ENCODE assay signal across 9 cellular contexts in genomic region chr4:152605031-152605430, GRCh38.
"Had no signal": no experiment of that assay in that cellular context is flagged by ENCODE, and none has a peak within 500 bp of the region (broad histone marks: within the 10 kb centered on the region; RNA-seq: fewer than 3 reads in every experiment).

No MANE protein-coding gene starts in this region.

- H3K36me3 ChIP-seq: neural progenitor cell, ovary, right lobe of liver, spleen had no signal

- H3K4me1 ChIP-seq: right lobe of liver had no signal

- H3K36me3 Mint-ChIP-seq: activated naive CD4-positive, alpha-beta T cell treated with anti-CD3 and anti-CD28 coated beads, Interleukin-2, amount 10 ng/mL, durations not matched to agents 7 days and 5 days; neural progenitor cell had no signal

- H3K4me1 Mint-ChIP-seq: activated naive CD4-positive, alpha-beta T cell treated with anti-CD3 and anti-CD28 coated beads, Interleukin-2, amount 10 ng/mL, durations not matched to agents 7 days and 5 days had no signal

- H3K27me3 ChIP-seq: neural progenitor cell, ovary, right lobe of liver, spleen had no signal

- H3K27me3 Mint-ChIP-seq: activated T-cell treated with anti-CD3 and anti-CD28 coated beads, Interleukin-2, amount 50 U/mL, for 24 hours; stimulated activated naive CD8-positive, alpha-beta T cell treated with anti-CD3 and anti-CD28 coated beads, Interleukin-15, Interleukin-2, amounts not matched to agents 100 ng/mL and 50 ng/mL, for 24 hours had no signal

- H3K9ac ChIP-seq: neural progenitor cell had no signal

- H3K4me3 ChIP-seq: neural progenitor cell, ovary, right lobe of liver, spleen had no signal

- H3K27ac ChIP-seq: neural progenitor cell, ovary, right lobe of liver, spleen had no signal

- H3K4me3 Mint-ChIP-seq: activated CD4-positive, alpha-beta memory T cell treated with anti-CD3 and anti-CD28 coated beads, Interleukin-2, amount 10 ng/mL, durations not matched to agents 7 days and 5 days; activated naive CD4-positive, alpha-beta T cell treated with anti-CD3 and anti-CD28 coated beads, Interleukin-2, amount 10 ng/mL, durations not matched to agents 7 days and 5 days; activated T-cell treated with anti-CD3 and anti-CD28 coated beads, Interleukin-2, amount 50 U/mL, for 24 hours; neural progenitor cell; stimulated activated naive CD8-positive, alpha-beta T cell treated with anti-CD3 and anti-CD28 coated beads, Interleukin-15, Interleukin-2, amounts not matched to agents 100 ng/mL and 50 ng/mL, for 24 hours had no signal

- H3K9me3 ChIP-seq: ovary, right lobe of liver, spleen had no signal

- H3K9me3 Mint-ChIP-seq: activated CD4-positive, alpha-beta memory T cell treated with anti-CD3 and anti-CD28 coated beads, Interleukin-2, amount 10 ng/mL, durations not matched to agents 7 days and 5 days; activated naive CD4-positive, alpha-beta T cell treated with anti-CD3 and anti-CD28 coated beads, Interleukin-2, amount 10 ng/mL, durations not matched to agents 7 days and 5 days; activated T-cell treated with anti-CD3 and anti-CD28 coated beads, Interleukin-2, amount 50 U/mL, for 24 hours; stimulated activated naive CD8-positive, alpha-beta T cell treated with anti-CD3 and anti-CD28 coated beads, Interleukin-15, Interleukin-2, amounts not matched to agents 100 ng/mL and 50 ng/mL, for 24 hours had no signal

- H3K27ac Mint-ChIP-seq: activated CD4-positive, alpha-beta memory T cell treated with anti-CD3 and anti-CD28 coated beads, Interleukin-2, amount 10 ng/mL, durations not matched to agents 7 days and 5 days; activated naive CD4-positive, alpha-beta T cell treated with anti-CD3 and anti-CD28 coated beads, Interleukin-2, amount 10 ng/mL, durations not matched to agents 7 days and 5 days; activated T-cell treated with anti-CD3 and anti-CD28 coated beads, Interleukin-2, amount 50 U/mL, for 24 hours; neural progenitor cell; stimulated activated naive CD8-positive, alpha-beta T cell treated with anti-CD3 and anti-CD28 coated beads, Interleukin-15, Interleukin-2, amounts not matched to agents 100 ng/mL and 50 ng/mL, for 24 hours had no signal

- DNase-seq: activated CD4-positive, alpha-beta memory T cell treated with anti-CD3 and anti-CD28 coated beads, Interleukin-2, amount 10 ng/mL, durations not matched to agents 7 days and 5 days; activated naive CD4-positive, alpha-beta T cell treated with anti-CD3 and anti-CD28 coated beads, Interleukin-2, amount 10 ng/mL, durations not matched to agents 7 days and 5 days; activated T-cell treated with anti-CD3 and anti-CD28 coated beads, Interleukin-2, amount 50 U/mL, for 24 hours; kidney glomerular epithelial cell; ovary; right lobe of liver; spleen had no signal
